In the genomic region with DNA sequence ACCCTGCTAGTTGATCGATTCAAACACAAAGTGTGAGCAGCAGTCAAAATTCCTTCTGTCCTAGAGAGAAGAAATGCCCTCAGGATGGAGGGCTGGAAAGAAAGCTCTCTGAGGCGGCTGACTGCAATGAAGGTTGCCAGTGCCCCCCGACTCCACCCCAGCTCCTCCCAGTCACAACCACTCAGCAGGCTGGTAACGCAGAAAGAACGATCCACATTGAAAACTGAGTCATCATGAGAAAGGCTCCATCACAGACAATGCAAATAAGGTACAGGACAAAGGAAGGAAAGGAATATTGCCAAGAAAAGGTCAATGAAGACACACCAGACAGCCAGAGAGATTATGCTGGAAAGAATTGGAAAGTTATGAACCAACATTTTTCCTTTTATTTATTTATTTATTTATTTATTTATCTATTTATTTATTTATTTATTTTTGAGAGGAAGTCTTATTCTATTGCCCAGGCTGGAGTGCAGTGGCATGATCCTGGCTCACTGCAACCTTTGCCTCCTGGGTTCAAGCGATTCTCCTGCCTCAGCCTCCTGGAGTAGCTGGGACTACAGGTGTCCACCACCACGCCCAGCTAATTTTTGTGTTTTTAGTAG, we compare ENCODE assay signal across 22 cellular contexts. TPM values are rescaled to one million over a fixed set of nuclear protein-coding genes. Genes with fewer than 3 reads are reported as not detected.
DNase-seq lines count a peak whose midpoint lies in the region; ATAC-seq, FAIRE-seq and TF ChIP-seq lines count a peak whose summit lies in the region.
"Had no signal": no experiment of that assay in that cellular context is flagged by ENCODE, and none has a peak within 500 bp of the region (broad histone marks: within the 10 kb centered on the region; RNA-seq: fewer than 3 reads in every experiment).

No MANE protein-coding gene starts in this region.

- 64% methylated on average over 7 of the region's 7 CpGs for WGBS in right lobe of liver (ENCODE audit: insufficient coverage, low coverage, low lambda C conversion rate, missing lambda C conversion rate)
- WGBS in HepG2 (ENCODE audit: low lambda C conversion rate): 85% methylated on average over 7 of the region's 7 CpGs
- WGBS in heart right ventricle, 2 donors: 75 to 76% methylated on average over 7 of the region's 7 CpGs

- DNase-seq in right lobe of liver (no peak), HepG2 (ENCODE audit: low spot score) (no peak), astrocyte of the hippocampus (ENCODE audit: low read depth, low spot score) (peak; percentile 44), keratinocyte (ENCODE audit: low read depth, low spot score) (no peak), heart right ventricle (no peak), SHP77 treated with DMSO at 0.1 percent for 48 hours (lab: John Stamatoyannopoulos, UW) (no peak), NCI-H2107 treated with DMSO at 0.1 percent for 48 hours (lab: John Stamatoyannopoulos, UW; ENCODE audit: unreplicated experiment) (no peak)
- no peak for DNase-seq in stimulated activated CD4-positive, alpha-beta T cell treated with anti-CD3 and anti-CD28 coated beads, Interleukin-15, amount 100 ng/mL, for 24 hours
- DNase-seq: activated CD4-positive, alpha-beta T cell treated with anti-CD3 and anti-CD28 coated beads, Interleukin-2, amount 10 ng/mL, durations not matched to agents 24 days and 14 days; activated CD8-positive, alpha-beta memory T cell treated with anti-CD3 and anti-CD28 coated beads, Interleukin-2, amount 50 U/mL, for 4 hours; activated effector memory CD4-positive, alpha-beta T cell treated with Interleukin-2 at 50 U/mL for 16 hours; effector CD4-positive, alpha-beta T cell; MM.1S; naive thymus-derived CD4-positive, alpha-beta T cell; NK-92 treated with Interleukin-12 subunit alpha and Interleukin-12 subunit beta, amount 100 ng/mL, for 24 hours; RPMI8226; stimulated activated CD4-positive, alpha-beta T cell treated with anti-CD3 and anti-CD28 coated beads, Interleukin-2, amount 100 ng/mL, for 48 hours; upper lobe of right lung had no signal

- H3K27ac ChIP-seq in right lobe of liver: peak overlapping the region; percentile 9 to 38 (median 14)
- H3K27ac ChIP-seq in HepG2 (ENCODE audit: extremely low read length, insufficient read depth, low read length): no peak overlapping the region
- H3K27ac ChIP-seq in keratinocyte (ENCODE audit: control insufficient read depth, insufficient read depth, low read length): peak overlapping the region; percentile 15
- H3K27ac ChIP-seq in heart right ventricle: no peak overlapping the region
- H3K27ac ChIP-seq: BLaER1 treated with 17β-estradiol and CSF1 and Interleukin-3, amounts not matched to agents 10 nM and 100 nM; GM23248; upper lobe of right lung had no signal

- no peaks in the 10 kb centered on the region for H3K27me3 ChIP-seq in right lobe of liver
- no peaks in the 10 kb centered on the region for H3K27me3 ChIP-seq in HepG2 (ENCODE audit: control insufficient read depth in 1 of 2, insufficient read depth in 2 of 2, low read length in 2 of 2)
- no peaks in the 10 kb centered on the region for H3K27me3 ChIP-seq in keratinocyte (ENCODE audit: control insufficient read depth, extremely low read depth, insufficient read depth, low read length)
- no peaks in the 10 kb centered on the region for H3K27me3 ChIP-seq in heart right ventricle
- H3K27me3 ChIP-seq: BLaER1 treated with 17β-estradiol and CSF1 and Interleukin-3, amounts not matched to agents 10 nM and 100 nM; upper lobe of right lung had no signal

- H2AFZ ChIP-seq in HepG2 (ENCODE audit: low read length): no peak overlapping the region
- H2AFZ ChIP-seq in keratinocyte (ENCODE audit: control insufficient read depth, low read length): no peak overlapping the region
- H2AFZ ChIP-seq: GM23248 had no signal

- H3K9me3 ChIP-seq in right lobe of liver (no peaks in the 10 kb centered on the region), HepG2 (ENCODE audit: low read length) (no peaks in the 10 kb centered on the region), keratinocyte (ENCODE audit: control insufficient read depth, low read depth, low read length) (no peaks in the 10 kb centered on the region), heart right ventricle (peaks cover 0 to 4% (median 0%) of the 10 kb centered on the region in 11 donors)
- H3K9me3 ChIP-seq: BLaER1 treated with 17β-estradiol and CSF1 and Interleukin-3, amounts not matched to agents 10 nM and 100 nM; upper lobe of right lung had no signal

- no peak for TF ChIP-seq CTCF in right lobe of liver (IDR thresholded peaks at IDR 0.05)
- no peak for TF ChIP-seq CTCF in HepG2 (CRISPR knock-in tag; IDR thresholded peaks at IDR 0.05)
- no peak for TF ChIP-seq CTCF in keratinocyte (optimal IDR thresholded peaks at IDR 0.05 in 1 of 3, IDR thresholded peaks at IDR 0.05 in 1 of 3, conservative IDR thresholded peaks at IDR 0.05 in 1 of 3; ENCODE audit: extremely low read depth in 1 of 3, insufficient read depth in 2 of 3, low read length in 3 of 3)
- TF ChIP-seq CTCF in heart right ventricle (IDR thresholded peaks at IDR 0.05): no peak

- H3K4me2 ChIP-seq in HepG2 (ENCODE audit: low read depth, low read length) (no peak overlapping the region), keratinocyte (ENCODE audit: control insufficient read depth, extremely low read depth, insufficient read depth, low read depth, low read length) (peak overlapping the region; percentile 54)
- H3K4me2 ChIP-seq: BLaER1 treated with 17β-estradiol and CSF1 and Interleukin-3, amounts not matched to agents 10 nM and 100 nM had no signal

- dilution Hi-C loops in keratinocyte (cut with MboI; ENCODE audit: extremely low pct_ligation_motif_present, low sequenced_read_pairs): no loop called here

- no peak overlapping the region for H3K9ac ChIP-seq in HepG2 (ENCODE audit: insufficient read depth, low read depth, low read length)
- peak overlapping the region; percentile 35 for H3K9ac ChIP-seq in keratinocyte (ENCODE audit: control insufficient read depth, extremely low read depth, insufficient read depth, low read length)
- H3K9ac ChIP-seq: BLaER1 treated with 17β-estradiol and CSF1 and Interleukin-3, amounts not matched to agents 10 nM and 100 nM; GM23248 had no signal

- H3K36me3 ChIP-seq in right lobe of liver: no peaks in the 10 kb centered on the region
- H3K36me3 ChIP-seq in HepG2 (replicated peaks in 1 of 2; ENCODE audit: control insufficient read depth in 1 of 2, insufficient read depth in 2 of 2, low read length in 2 of 2): no peaks in the 10 kb centered on the region
- H3K36me3 ChIP-seq in keratinocyte (ENCODE audit: control insufficient read depth in 2 of 2, extremely low read depth in 1 of 2, insufficient read depth in 2 of 2, low read length in 2 of 2): peaks cover 0 to 2% of the 10 kb centered on the region in 2 experiments
- no peaks in the 10 kb centered on the region for H3K36me3 ChIP-seq in heart right ventricle
- H3K36me3 ChIP-seq: BLaER1 treated with 17β-estradiol and CSF1 and Interleukin-3, amounts not matched to agents 10 nM and 100 nM; upper lobe of right lung had no signal

- TF ChIP-seq RAD21 in HepG2 (CRISPR knock-in tag; IDR thresholded peaks at IDR 0.05): no peak

- H4K20me1 ChIP-seq in HepG2 (ENCODE audit: insufficient read depth, low read length): no peaks in the 10 kb centered on the region
- peaks cover 9% of the 10 kb centered on the region for H4K20me1 ChIP-seq in keratinocyte (ENCODE audit: control insufficient read depth, extremely low read depth, insufficient read depth, low read length)

- BruUV-seq in HepG2 (replicated peaks; lab: Mats Ljungman, UMichigan): no TSS peak

- no peak overlapping the region for H3K4me3 ChIP-seq in right lobe of liver
- H3K4me3 ChIP-seq in HepG2 (replicated peaks in 1 of 3; ENCODE audit: insufficient read depth in 1 of 3, low read depth in 2 of 3, low read length in 3 of 3): no peak overlapping the region
- H3K4me3 ChIP-seq in keratinocyte (ENCODE audit: control insufficient read depth in 2 of 3, extremely low read depth in 1 of 3, insufficient read depth in 2 of 3, low read depth in 1 of 3, low read length in 3 of 3): no peak overlapping the region
- H3K4me3 ChIP-seq in heart right ventricle: no peak overlapping the region
- H3K4me3 ChIP-seq: BLaER1 treated with 17β-estradiol and CSF1 and Interleukin-3, amounts not matched to agents 10 nM and 100 nM; GM23248; upper lobe of right lung had no signal

- POLR2A ChIA-PET in HepG2 (lab: Yijun Ruan, JAX): no interaction called here

- H3K79me2 ChIP-seq in HepG2 (ENCODE audit: insufficient read depth, low read length) (no peaks in the 10 kb centered on the region), keratinocyte (ENCODE audit: control insufficient read depth, insufficient read depth, low read length) (peaks cover 67% of the 10 kb centered on the region)

- TF ChIP-seq EP300 in HepG2 (IDR thresholded peaks at IDR 0.05; ENCODE audit: low read depth in 2 of 2, low read length in 2 of 2) (no peak), HepG2 (CRISPR knock-in tag; IDR thresholded peaks at IDR 0.05; ENCODE audit: borderline replicate concordance) (no peak)

- in situ Hi-C loops in HepG2 (cut with HindIII; ENCODE audit: extremely low pct_ligation_motif_present, low pct_unique_long_range_greater_than_20kb): no loop called here

- intact Hi-C loops in right lobe of liver (cut with DNase I): no loop called here
- intact Hi-C loops in HepG2 (cut with micrococcal nuclease; ENCODE audit: unreplicated experiment): loop anchor here (5.0 kb wide), 1 partner anchor 61 kb away; no protein-coding TSS in a partner anchor
- intact Hi-C loops in heart right ventricle (cut with DNase I): loop anchor here in 2 of 10 donors (5.0 to 10.0 kb wide), 2 partner anchors 54 to 56 kb away; no protein-coding TSS in a partner anchor

- TF ChIP-seq POLR2A in right lobe of liver (IDR thresholded peaks at IDR 0.05): no peak
- no peak for TF ChIP-seq POLR2A in HepG2 (IDR thresholded peaks at IDR 0.05; ENCODE audit: insufficient read depth in 1 of 2, low read depth in 2 of 2, low read length in 2 of 2)

- peak in 1 of 4 donors; percentile 57 for ATAC-seq in right lobe of liver
- ATAC-seq in HepG2: no peak
- no peak for ATAC-seq in heart right ventricle
- ATAC-seq: naive thymus-derived CD4-positive, alpha-beta T cell; upper lobe of right lung had no signal

- CTCF ChIA-PET in HepG2 (lab: Yijun Ruan, JAX; ENCODE audit: low intra/inter-chr PET ratio, low total read pairs): no interaction called here

- peaks cover 5% of the 10 kb centered on the region for H3K9me1 ChIP-seq in keratinocyte (ENCODE audit: control insufficient read depth, extremely low read depth, insufficient read depth, low read length)

- FAIRE-seq in HepG2 (lab: Jason Lieb, UNC) (no peak), keratinocyte (lab: Jason Lieb, UNC) (peak; percentile 56)
- FAIRE-seq: G401.6, TTC549 had no signal

- peaks cover 0 to 34% (median 12%) of the 10 kb centered on the region in 4 donors for H3K4me1 ChIP-seq in right lobe of liver
- H3K4me1 ChIP-seq in HepG2 (ENCODE audit: insufficient read depth, low read length): peaks cover 10% of the 10 kb centered on the region; the same call in 1 of the 2 replicates
- peaks cover 13% of the 10 kb centered on the region for H3K4me1 ChIP-seq in keratinocyte (ENCODE audit: control insufficient read depth, extremely low read depth, insufficient read depth, low read length)
- peaks cover 2 to 42% (median 26%) of the 10 kb centered on the region in 9 donors for H3K4me1 ChIP-seq in heart right ventricle

RNA-seq across cellular contexts. Expression of a gene that starts 17.4 kb away (rescaled TPM):
- total RNA-seq in right lobe of liver: 10 to 100 TPM; 10.4 to 22.4 (median 15.2) TPM
- 19.8 and 23.2 TPM in 2 replicates for total RNA-seq in HepG2 (2016; rRNA removed; fragmentation: Illumina TruSeq; extraction: Trizol)
- 5.7 and 6.9 TPM in 2 replicates for total RNA-seq in HepG2 (2016; cell fraction: cytosol; rRNA removed; fragmentation: Illumina TruSeq; extraction: Trizol; ENCODE audit: low read depth)
- total RNA-seq in HepG2 (2016; cell fraction: insoluble cytoplasmic fraction; rRNA removed; fragmentation: Illumina TruSeq; extraction: Trizol): 17.4 and 24.9 TPM in 2 replicates
- 14.9 and 15.9 TPM in 2 replicates for total RNA-seq in HepG2 (2016; cell fraction: membrane; rRNA removed; fragmentation: Illumina TruSeq; extraction: Trizol)
- total RNA-seq in HepG2 (2016; cell fraction: nucleus; rRNA removed; fragmentation: Illumina TruSeq; extraction: Trizol): 19.1 and 24.5 TPM in 2 replicates
- 37.9 and 39.0 TPM in 2 replicates for polyA plus RNA-seq in HepG2 (2011; rRNA removed)
- 24.5 and 31.8 TPM in 2 replicates for polyA plus RNA-seq in HepG2 (2011; cell fraction: cytosol; rRNA removed)
- 60.5 and 94.9 TPM in 2 replicates for polyA plus RNA-seq in HepG2 (2011; cell fraction: nucleus; rRNA removed)
- 19.7 and 20.7 TPM in 2 replicates for polyA plus RNA-seq in HepG2 (2012)
- 11.7 and 14.1 TPM in 2 replicates for polyA plus RNA-seq in HepG2 (2016; cell fraction: cytosol; fragmentation: Illumina TruSeq; extraction: Trizol; ENCODE audit: low read depth)
- 18.4 and 22.3 TPM in 2 replicates for polyA plus RNA-seq in HepG2 (2016; cell fraction: insoluble cytoplasmic fraction; fragmentation: Illumina TruSeq; extraction: Trizol; ENCODE audit: low read depth)
- polyA plus RNA-seq in HepG2 (2016; cell fraction: membrane; fragmentation: Illumina TruSeq; extraction: Trizol; ENCODE audit: low read depth): 14.3 and 15.7 TPM in 2 replicates
- 25.1 and 27.2 TPM in 2 replicates for polyA plus RNA-seq in HepG2 (2016; cell fraction: nucleus; fragmentation: Illumina TruSeq; extraction: Trizol; ENCODE audit: insufficient read depth, low read depth)
- polyA minus RNA-seq in HepG2 (2011; rRNA and poly(A)+ RNA removed; ENCODE audit: low replicate concordance): 34.5 and 40.7 TPM in 2 replicates
- 14.9 and 16.5 TPM in 2 replicates for polyA minus RNA-seq in HepG2 (2011; cell fraction: cytosol; rRNA and poly(A)+ RNA removed)
- 53.2 and 54.6 TPM in 2 replicates for polyA minus RNA-seq in HepG2 (2011; cell fraction: nucleus; rRNA and poly(A)+ RNA removed)
- 28.5 to 51.6 TPM (median 32.6 TPM) in 3 replicates for polyA plus RNA-seq in keratinocyte
- polyA plus RNA-seq in keratinocyte (2011; ENCODE audit: low read depth): 25.2 TPM
- 30.9 and 43.1 TPM in 2 replicates for polyA plus RNA-seq in keratinocyte (2011; cell fraction: cytosol; rRNA removed)
- 46.0 and 73.6 TPM in 2 replicates for polyA plus RNA-seq in keratinocyte (2011; cell fraction: nucleus; rRNA removed)
- polyA plus RNA-seq in keratinocyte (2012; ENCODE audit: low replicate concordance): 21.2 and 26.3 TPM in 2 replicates
- polyA minus RNA-seq in keratinocyte: 27.6 to 36.2 TPM (median 28.9 TPM) in 3 replicates
- polyA minus RNA-seq in keratinocyte (2011; cell fraction: cytosol; rRNA and poly(A)+ RNA removed): 58.3 TPM
- 37.0 and 50.0 TPM in 2 replicates for polyA minus RNA-seq in keratinocyte (2011; cell fraction: nucleus; rRNA and poly(A)+ RNA removed)
- 10 to 100 TPM; 20.8 to 46.1 (median 30.3) TPM for total RNA-seq in heart right ventricle
- 10 to 100 TPM; 14.5 to 28.2 TPM for polyA plus RNA-seq in heart right ventricle

Comparison
In these comparisons a context has a peak if more than half of its experiments do, and no peak if none do; other contexts are left out.
1. H3K27ac ChIP-seq: peak in right lobe of liver (3 of 3) and keratinocyte (single experiment); none in HepG2 (single experiment) and heart right ventricle (0 of 10).